ENCODE assay signal across 8 cellular contexts in genomic region chr7:92133133-92133736, GRCh38. TPM values are rescaled to one million over a fixed set of nuclear protein-coding genes. Genes with fewer than 3 reads are reported as not detected.
DNase-seq lines count a peak whose midpoint lies in the region; ATAC-seq and TF ChIP-seq lines count a peak whose summit lies in the region.

No MANE protein-coding gene starts in this region.

- CTCF ChIA-PET in A673 (lab: Charles Lee): interaction anchor here (0.7 kb wide), 1 partner anchor 396 kb away, joined by 4 read pairs; the partner anchor contains the start of gene RBM48
- CTCF ChIA-PET in activated CD4-positive, alpha-beta memory T cell treated with anti-CD3 and anti-CD28 coated beads for 36 hours (lab: Charles Lee): interaction anchor here (0.6 to 1.6 kb wide), 9 partner anchors 18 to 395 kb away, joined by 3 to 8 read pairs (median 4); partner anchors contain the start of genes ANKIB1, GATAD1, KRIT1 and LRRD1

- BruUV-seq in A673 (replicated peaks; lab: Mats Ljungman, UMichigan): no TSS peak

- H3K4me3 ChIP-seq in A673 (ENCODE audit: low read depth, low read length, poor library complexity, severe bottlenecking) (peak overlapping the region; percentile 94), skeletal muscle tissue (ENCODE audit: low read length in 3 of 3) (peak overlapping the region; percentile 88 to 96 (median 93))

- H3K36me3 Mint-ChIP-seq in activated CD4-positive, alpha-beta memory T cell treated with anti-CD3 and anti-CD28 coated beads for 36 hours: peaks cover 31% of the 10 kb centered on the region

- ATAC-seq in GM19035 (IDR thresholded peaks at IDR 0.05; ENCODE audit: unreplicated experiment) (peak; percentile 13), HG03457 (IDR thresholded peaks at IDR 0.05; ENCODE audit: unreplicated experiment) (peak; percentile 18), left cardiac atrium (peak; percentile 11 to 23), GM18858 (IDR thresholded peaks at IDR 0.05; ENCODE audit: unreplicated experiment) (no peak)

- peak overlapping the region; percentile 83 to 91 (median 91) for H3K9ac ChIP-seq in skeletal muscle tissue (ENCODE audit: low read depth in 1 of 3, low read length in 3 of 3)

- H3K4me3 Mint-ChIP-seq in activated CD4-positive, alpha-beta memory T cell treated with anti-CD3 and anti-CD28 coated beads for 36 hours: peak overlapping the region; percentile 99

- no peaks in the 10 kb centered on the region for H3K9me3 ChIP-seq in A673 (ENCODE audit: low read depth, low read length, poor library complexity, severe bottlenecking)
- no peaks in the 10 kb centered on the region for H3K9me3 ChIP-seq in skeletal muscle tissue (ENCODE audit: control insufficient read depth in 3 of 3, low read length in 3 of 3)

- no peaks in the 10 kb centered on the region for H3K9me3 Mint-ChIP-seq in activated CD4-positive, alpha-beta memory T cell treated with anti-CD3 and anti-CD28 coated beads for 36 hours

- peaks cover 30% of the 10 kb centered on the region for H3K4me1 Mint-ChIP-seq in activated CD4-positive, alpha-beta memory T cell treated with anti-CD3 and anti-CD28 coated beads for 36 hours (ENCODE audit: low read depth)

- H3K27me3 Mint-ChIP-seq in activated CD4-positive, alpha-beta memory T cell treated with anti-CD3 and anti-CD28 coated beads for 36 hours: peaks cover 2% of the 10 kb centered on the region

- intact Hi-C loops in A673 (cut with micrococcal nuclease; ENCODE audit: unreplicated experiment): loop anchor here (5.0 kb wide), 1 partner anchor 314 kb away; the partner anchor contains the start of gene GATAD1
- intact Hi-C loops in activated CD4-positive, alpha-beta memory T cell treated with anti-CD3 and anti-CD28 coated beads for 36 hours (cut with micrococcal nuclease): loop anchor here (10.0 kb wide), 1 partner anchor 1048 kb away; no protein-coding TSS in a partner anchor
- intact Hi-C loops in left cardiac atrium (cut with DNase I): no loop called here

- no peak for DNase-seq in A673 (ENCODE audit: low spot score)
- no peak for DNase-seq in activated CD4-positive, alpha-beta memory T cell treated with anti-CD3 and anti-CD28 coated beads for 36 hours
- DNase-seq in left cardiac atrium: no peak
- DNase-seq in globus pallidus (ENCODE audit: low spot score): no peak

- H3K27ac Mint-ChIP-seq in activated CD4-positive, alpha-beta memory T cell treated with anti-CD3 and anti-CD28 coated beads for 36 hours: peak overlapping the region; percentile 100

- no peak for TF ChIP-seq CTCF in A673 (conservative IDR thresholded peaks at IDR 0.05; ENCODE audit: low read depth, low read length)

- POLR2A ChIA-PET in A673 (lab: Charles Lee; ENCODE audit: low non-redundant PET): interaction anchor here (0.6 kb wide), 1 partner anchor 29 kb away, joined by 5 read pairs; no protein-coding TSS in a partner anchor
- POLR2A ChIA-PET in activated CD4-positive, alpha-beta memory T cell treated with anti-CD3 and anti-CD28 coated beads for 36 hours (lab: Charles Lee): interaction anchor here (1.6 to 2.8 kb wide), 2 partner anchors 112 to 314 kb away, joined by 5 to 14 read pairs; partner anchors contain the start of genes ANKIB1, GATAD1 and KRIT1

- H3K27me3 ChIP-seq in A673 (replicated peaks; ENCODE audit: insufficient read depth, low read depth, low read length, poor library complexity): no peaks in the 10 kb centered on the region
- no peaks in the 10 kb centered on the region for H3K27me3 ChIP-seq in skeletal muscle tissue (ENCODE audit: control insufficient read depth in 3 of 3, insufficient read depth in 3 of 3, low read length in 3 of 3)

- H3K27ac ChIP-seq in A673 (ENCODE audit: low read depth, low read length, poor library complexity, severe bottlenecking) (peak overlapping the region; percentile 99), skeletal muscle tissue (ENCODE audit: low read depth, low read length) (peak overlapping the region; percentile 91)

- peaks cover 35% of the 10 kb centered on the region for H3K36me3 ChIP-seq in A673 (ENCODE audit: insufficient read depth, low read length, poor library complexity, severe bottlenecking)
- peaks cover 0 to 2% (median 1%) of the 10 kb centered on the region in 3 donors for H3K36me3 ChIP-seq in skeletal muscle tissue (ENCODE audit: control insufficient read depth in 3 of 3, insufficient read depth in 3 of 3, low read length in 3 of 3)

- peaks cover 12% of the 10 kb centered on the region for H3K4me1 ChIP-seq in A673 (ENCODE audit: insufficient read depth, low read length, poor library complexity, severe bottlenecking)
- peaks cover 3 to 12% (median 8%) of the 10 kb centered on the region in 3 donors for H3K4me1 ChIP-seq in skeletal muscle tissue (ENCODE audit: control insufficient read depth in 3 of 3, insufficient read depth in 3 of 3, low read length in 3 of 3)

RNA-seq across cellular contexts. Expression of gene CYP51A1, which starts 1.0 kb away (rescaled TPM):
- total RNA-seq in A673 (2021): 123 and 150 TPM in 2 replicates
- 10 to 100 TPM; 72.3 to 74.7 TPM for total RNA-seq in activated CD4-positive, alpha-beta memory T cell treated with anti-CD3 and anti-CD28 coated beads for 36 hours
- 10 to 100 TPM; 28.3 to 61.1 TPM for total RNA-seq in left cardiac atrium
- total RNA-seq in skeletal muscle tissue: 68.9 TPM

RNA-seq across cellular contexts. Expression of gene LRRD1, which starts 45.7 kb away (rescaled TPM):
- total RNA-seq in A673 (2021) (0.11 TPM in 1 of 2 replicates, not detected in the other), left cardiac atrium (under 1 TPM in 1 of 2 donors, not detected in 1; 0.10 TPM), skeletal muscle tissue (0.52 TPM)
- total RNA-seq in activated CD4-positive, alpha-beta memory T cell treated with anti-CD3 and anti-CD28 coated beads for 36 hours: not detected

Comparison
In these comparisons a context has a peak if more than half of its experiments do, and no peak if none do; other contexts are left out.
1. intact Hi-C loops: an anchor here in A673 (5.0 kb wide) and activated CD4-positive, alpha-beta memory T cell treated with anti-CD3 and anti-CD28 coated beads for 36 hours (10.0 kb wide); none called in left cardiac atrium.